25 cellular contexts compared by ENCODE assay signal in the genomic region with DNA sequence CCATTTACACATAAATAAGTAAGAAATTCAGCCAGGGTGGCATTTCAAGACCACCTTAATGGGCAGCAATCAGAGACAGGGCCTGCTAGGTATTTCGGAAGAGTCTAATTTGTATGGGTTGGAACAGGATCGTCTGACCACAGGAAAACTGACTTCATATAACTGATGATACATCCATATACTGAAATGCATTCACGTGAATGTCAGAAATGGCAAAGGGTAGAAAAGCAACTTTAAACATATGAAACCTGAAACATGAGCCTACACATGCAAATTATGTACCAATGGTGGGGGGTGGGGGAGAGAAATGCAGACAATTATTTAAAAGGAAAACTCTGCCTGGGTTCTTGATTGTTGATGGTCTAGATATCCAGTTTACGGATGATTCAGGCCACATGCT.
DNase-seq lines count a peak whose midpoint lies in the region; TF ChIP-seq lines count a peak whose summit lies in the region.
"Had no signal": no experiment of that assay in that cellular context is flagged by ENCODE, and none has a peak within 500 bp of the region (broad histone marks: within the 10 kb centered on the region; RNA-seq: fewer than 3 reads in every experiment).

No MANE protein-coding gene starts in this region.

- TF ChIP-seq CTCF in OCI-LY3 (IDR thresholded peaks at IDR 0.05; ENCODE audit: low read depth, low read length) (no peak), choroid plexus epithelial cell (conservative IDR thresholded peaks at IDR 0.05; ENCODE audit: low read depth, low read length) (no peak)

- H3K27ac ChIP-seq in OCI-LY3 (ENCODE audit: low read length) = peak overlapping the region; percentile 48
- H3K27ac ChIP-seq: coronary artery, HL-60, right atrium auricular region, SJSA1, suprapubic skin, uterus, VCaP had no signal

- no peaks in the 10 kb centered on the region for H3K9me3 Mint-ChIP-seq in activated naive CD4-positive, alpha-beta T cell treated with anti-CD3 and anti-CD28 coated beads, Interleukin-2, amount 50 U/mL, for 24 hours
- H3K9me3 Mint-ChIP-seq: CD14-positive monocyte; T-helper 2 cell treated with Interferon-gamma antibody and Interleukin-4, amounts not matched to agents 5 μg/mL and 100 μg/mL, for 36 hours had no signal

- no peaks in the 10 kb centered on the region for H3K27me3 ChIP-seq in OCI-LY3 (ENCODE audit: low read depth, low read length)
- H3K27me3 ChIP-seq: right atrium auricular region, SJSA1, suprapubic skin, uterus had no signal

- no peak overlapping the region for H2AFZ ChIP-seq in OCI-LY3 (ENCODE audit: low read depth, low read length)

- peaks cover 85% of the 10 kb centered on the region for H4K20me1 ChIP-seq in OCI-LY3 (ENCODE audit: insufficient read depth, low read length)

- peak overlapping the region; percentile 34; the same call in 1 of the 2 replicates for H3K9ac ChIP-seq in OCI-LY3 (ENCODE audit: low read length)

- peaks cover 97% of the 10 kb centered on the region for H3K79me2 ChIP-seq in OCI-LY3 (ENCODE audit: low read length)

- H3K4me3 ChIP-seq in OCI-LY3 (ENCODE audit: low read length) (peak overlapping the region; percentile 14), choroid plexus epithelial cell (ENCODE audit: low read depth, low read length) (no peak overlapping the region)
- H3K4me3 ChIP-seq: coronary artery, right atrium auricular region, SJSA1, suprapubic skin, uterus had no signal

- H3K4me3 Mint-ChIP-seq in activated naive CD4-positive, alpha-beta T cell treated with anti-CD3 and anti-CD28 coated beads, Interleukin-2, amount 50 U/mL, for 24 hours = peak overlapping the region; percentile 20
- H3K4me3 Mint-ChIP-seq: CD14-positive monocyte; T-helper 2 cell treated with Interferon-gamma antibody and Interleukin-4, amounts not matched to agents 5 μg/mL and 100 μg/mL, for 36 hours had no signal

- peak overlapping the region; percentile 73 for H3K4me2 ChIP-seq in OCI-LY3 (ENCODE audit: low read length)

- peaks cover 67% of the 10 kb centered on the region for H3K4me1 ChIP-seq in OCI-LY3 (ENCODE audit: low read length)
- H3K4me1 ChIP-seq: uterus had no signal

- H3K27me3 Mint-ChIP-seq in activated naive CD4-positive, alpha-beta T cell treated with anti-CD3 and anti-CD28 coated beads, Interleukin-2, amount 50 U/mL, for 24 hours = no peaks in the 10 kb centered on the region

- H3K4me1 Mint-ChIP-seq in activated naive CD4-positive, alpha-beta T cell treated with anti-CD3 and anti-CD28 coated beads, Interleukin-2, amount 50 U/mL, for 24 hours = peaks cover 77% of the 10 kb centered on the region
- H3K4me1 Mint-ChIP-seq: CD14-positive monocyte had no signal

- no peaks in the 10 kb centered on the region for H3K9me3 ChIP-seq in OCI-LY3 (ENCODE audit: insufficient read depth, low read length)
- H3K9me3 ChIP-seq: right atrium auricular region, SJSA1, suprapubic skin, uterus had no signal

- peak overlapping the region; percentile 48 for H3K27ac Mint-ChIP-seq in activated naive CD4-positive, alpha-beta T cell treated with anti-CD3 and anti-CD28 coated beads, Interleukin-2, amount 50 U/mL, for 24 hours
- H3K27ac Mint-ChIP-seq: CD14-positive monocyte; T-helper 2 cell treated with Interferon-gamma antibody and Interleukin-4, amounts not matched to agents 5 μg/mL and 100 μg/mL, for 36 hours had no signal

- DNase-seq in activated naive CD4-positive, alpha-beta T cell treated with anti-CD3 and anti-CD28 coated beads, Interleukin-2, amount 50 U/mL, for 16 hours = no peak
- DNase-seq in choroid plexus epithelial cell (ENCODE audit: low read depth) = peak; percentile 80
- peak; percentile 40 for DNase-seq in smooth muscle cell of the brain vasculature (ENCODE audit: low read depth, low spot score)
- DNase-seq in DMS79 (lab: John Stamatoyannopoulos, UW) = no peak
- no peak for DNase-seq in epidermal melanocyte (ENCODE audit: insufficient read length, low spot score)
- no peak for DNase-seq in NCI-H69 (lab: John Stamatoyannopoulos, UW)
- DNase-seq: ACHN; activated CD4-positive, alpha-beta T cell treated with anti-CD3 and anti-CD28 coated beads, Interleukin-2, amount 50 U/mL, for 1 hour; glutamatergic neuron; NCI-H1417; NCI-H2107; nucleus accumbens; stimulated activated CD4-positive, alpha-beta T cell treated with anti-CD3 and anti-CD28 coated beads, Interleukin-15, amount 100 ng/mL, for 24 hours; stimulated activated CD8-positive, alpha-beta memory T cell treated with anti-CD3 and anti-CD28 coated beads, Interleukin-4, amount 100 ng/mL, for 48 hours; uterus had no signal

- peaks cover 67% of the 10 kb centered on the region for H3K36me3 ChIP-seq in OCI-LY3 (replicated peaks; ENCODE audit: low read depth, low read length)
- H3K36me3 ChIP-seq: uterus had no signal

- H3K36me3 Mint-ChIP-seq in activated naive CD4-positive, alpha-beta T cell treated with anti-CD3 and anti-CD28 coated beads, Interleukin-2, amount 50 U/mL, for 24 hours = peaks cover 34% of the 10 kb centered on the region

Comparison
In these comparisons a context has a peak if more than half of its experiments do, and no peak if none do; other contexts are left out.
1. DNase-seq: peak in choroid plexus epithelial cell (single experiment) and smooth muscle cell of the brain vasculature (single experiment); none in activated naive CD4-positive, alpha-beta T cell treated with anti-CD3 and anti-CD28 coated beads, Interleukin-2, amount 50 U/mL, for 16 hours (single experiment), DMS79 (single experiment), epidermal melanocyte (single experiment) and NCI-H69 (single experiment).